ENCODE assay signal across 9 cellular contexts in genomic region chr9:125235805-125236534, GRCh38. TPM values are rescaled to one million over a fixed set of nuclear protein-coding genes. Genes with fewer than 3 reads are reported as not detected.
A peak's percentile ranks its signal among the peaks of the same experiment; 100 is the strongest.
DNase-seq lines count a peak whose midpoint lies in the region; ATAC-seq and TF ChIP-seq lines count a peak whose summit lies in the region.
"Had no signal": no experiment of that assay in that cellular context is flagged by ENCODE, and none has a peak within 500 bp of the region (broad histone marks: within the 10 kb centered on the region; RNA-seq: fewer than 3 reads in every experiment).

No MANE protein-coding gene starts in this region.

- TF ChIP-seq CTCF in AG04449 (IDR thresholded peaks at IDR 0.05; ENCODE audit: insufficient read depth, low read length, missing control alignments) (no peak), HCT116 (IDR thresholded peaks at IDR 0.05 in 2 of 3, conservative IDR thresholded peaks at IDR 0.05 in 1 of 3; ENCODE audit: borderline replicate concordance in 1 of 3, insufficient read depth in 1 of 3, low read depth in 2 of 3, low read length in 2 of 3) (no peak), body of pancreas (IDR thresholded peaks at IDR 0.05) (no peak)

- no peak for DNase-seq in AG04449 (ENCODE audit: low read depth, low spot score)
- no peak for DNase-seq in HCT116 (ENCODE audit: low read depth, low spot score)
- no peak for DNase-seq in adipocyte (ENCODE audit: low read depth)
- DNase-seq in nucleus accumbens (lab: John Stamatoyannopoulos, UW) = no peak
- DNase-seq in body of pancreas = no peak
- DNase-seq: NCI-H187 treated with DMSO at 0.1 percent for 48 hours had no signal

- BruUV-seq in HCT116 (replicated peaks; lab: Mats Ljungman, UMichigan) = no TSS peak

- H3K9me3 ChIP-seq in HCT116 (ENCODE audit: control insufficient read depth in 1 of 2, insufficient read depth in 1 of 2, low read depth in 1 of 2, low read length in 2 of 2) (no peaks in the 10 kb centered on the region), adipocyte (ENCODE audit: control insufficient read depth, low read length) (no peaks in the 10 kb centered on the region), mesodermal cell (ENCODE audit: control insufficient read depth, low read length) (no peaks in the 10 kb centered on the region), body of pancreas (no peaks in the 10 kb centered on the region)

- H3K27me3 ChIP-seq in HCT116 (ENCODE audit: insufficient read depth, low read length) (no peaks in the 10 kb centered on the region), adipocyte (replicated peaks; ENCODE audit: control insufficient read depth, insufficient read depth, low read length) (no peaks in the 10 kb centered on the region), body of pancreas (no peaks in the 10 kb centered on the region)

- H3K4me1 ChIP-seq in HCT116 (ENCODE audit: control insufficient read depth in 1 of 2, insufficient read depth in 2 of 2, low read length in 2 of 2) = peaks cover 4 to 6% of the 10 kb centered on the region in 2 experiments; a peak in 2 of 4 replicates
- H3K4me1 ChIP-seq in adipocyte (ENCODE audit: control insufficient read depth, insufficient read depth, low read length) = peaks cover 52% of the 10 kb centered on the region
- H3K4me1 ChIP-seq in mesodermal cell (ENCODE audit: control insufficient read depth, insufficient read depth, low read length, poor library complexity, severe bottlenecking) = peaks cover 29% of the 10 kb centered on the region
- peaks cover 47% of the 10 kb centered on the region for H3K4me1 ChIP-seq in body of pancreas

- no peak for TF ChIP-seq POLR2A in HCT116 (IDR thresholded peaks at IDR 0.05; ENCODE audit: borderline replicate concordance, extremely low read depth, insufficient read depth, insufficient read length)
- TF ChIP-seq POLR2A in body of pancreas (IDR thresholded peaks at IDR 0.05) = no peak

- peak overlapping the region; percentile 36 for H3K4me3 ChIP-seq in AG04449 (ENCODE audit: low read depth, low read length)
- H3K4me3 ChIP-seq in HCT116 (replicated peaks in 1 of 2; ENCODE audit: low read depth in 1 of 2, low read length in 2 of 2) = no peak overlapping the region
- H3K4me3 ChIP-seq in adipocyte (ENCODE audit: low read length) = peak overlapping the region; percentile 43
- H3K4me3 ChIP-seq in mesodermal cell (ENCODE audit: extremely low read depth, insufficient read depth, low read length, poor library complexity, severe bottlenecking) = peak overlapping the region; percentile 16
- no peak overlapping the region for H3K4me3 ChIP-seq in body of pancreas

- H3K79me2 ChIP-seq in HCT116 (ENCODE audit: insufficient read depth, low read length) = peaks cover 65% of the 10 kb centered on the region

- H2AFZ ChIP-seq in HCT116 (ENCODE audit: low read depth, low read length, poor library complexity, severe bottlenecking) = no peak overlapping the region

- POLR2A ChIA-PET in AG04449 (lab: Yijun Ruan, JAX) = interaction anchor here (1.1 kb wide), 1 partner anchor 26 kb away, joined by 3 read pairs; the partner anchor contains the start of gene GAPVD1
- POLR2A ChIA-PET in HCT116 (lab: Charles Lee) = interaction anchor here (0.6 to 2.1 kb wide), 3 partner anchors 7 to 59 kb away, joined by 4 to 6 read pairs (median 5); no protein-coding TSS in a partner anchor

- no peak overlapping the region for H3K4me2 ChIP-seq in HCT116 (ENCODE audit: low read length)

- H3K27ac ChIP-seq in HCT116 (ENCODE audit: low read depth, low read length) (no peak overlapping the region), mesodermal cell (ENCODE audit: low read depth, low read length, severe bottlenecking) (peak overlapping the region; percentile 66), body of pancreas (peak overlapping the region in 1 of 4 donors; percentile 17)

- no peak for ATAC-seq in HCT116
- no peak for ATAC-seq in GM21360 (IDR thresholded peaks at IDR 0.05; ENCODE audit: unreplicated experiment)
- ATAC-seq in HG02884 (IDR thresholded peaks at IDR 0.05; ENCODE audit: unreplicated experiment) = no peak
- ATAC-seq in body of pancreas = no peak

- TF ChIP-seq RAD21 in HCT116 (IDR thresholded peaks at IDR 0.05; ENCODE audit: low read depth) = no peak

- peaks cover 48 to 58% of the 10 kb centered on the region in 2 experiments for H3K36me3 ChIP-seq in HCT116 (ENCODE audit: control insufficient read depth in 1 of 2, insufficient read depth in 2 of 2, low read length in 2 of 2)
- H3K36me3 ChIP-seq in adipocyte (ENCODE audit: control insufficient read depth, insufficient read depth, low read length, severe bottlenecking) = peaks cover 59% of the 10 kb centered on the region
- H3K36me3 ChIP-seq in mesodermal cell (ENCODE audit: control insufficient read depth, insufficient read depth, low read length) = peaks cover 80% of the 10 kb centered on the region
- peaks cover 0 to 8% of the 10 kb centered on the region in 2 donors for H3K36me3 ChIP-seq in body of pancreas (replicated peaks in 1 of 2; ENCODE audit: insufficient read depth in 1 of 2, low read depth in 2 of 2)

- WGBS in mesodermal cell (ENCODE audit: insufficient coverage in 2 of 2), 2 experiments = 90 to 92% methylated on average over 3 of the region's 5 CpGs
- WGBS in body of pancreas, 2 donors = 17 to 19% methylated on average over 5 of the region's 5 CpGs

- H3K9ac ChIP-seq in HCT116 (ENCODE audit: low read length) (no peak overlapping the region), adipocyte (ENCODE audit: low read length) (peak overlapping the region; percentile 60)

- peaks cover 44% of the 10 kb centered on the region for H4K20me1 ChIP-seq in HCT116 (ENCODE audit: insufficient read depth)

- no peaks in the 10 kb centered on the region for H3K9me2 ChIP-seq in HCT116 (ENCODE audit: insufficient read depth)

- CTCF ChIA-PET in AG04449 (lab: Yijun Ruan, JAX) (interaction anchor here (1.5 kb wide), 1 partner anchor 139 kb away, joined by 3 read pairs; no protein-coding TSS in a partner anchor), HCT116 (lab: Charles Lee) (no interaction called here)

- intact Hi-C loops in HCT116 (cut with micrococcal nuclease) = no loop called here
- intact Hi-C loops in body of pancreas (cut with DNase I) = no loop called here

- RAD21 ChIA-PET in HCT116 (lab: Charles Lee; ENCODE audit: low non-redundant PET in 1 of 2, low total read pairs in 2 of 2, uncharacterized antibody in 2 of 2, unreplicated experiment in 2 of 2) = no interaction called here

TF ChIP-seq in HCT116, 20 proteins besides CTCF, POLR2A, EP300 and RAD21:
- TF ChIP-seq CEBPB (IDR thresholded peaks at IDR 0.05; ENCODE audit: low read depth) = no peak
- TF ChIP-seq POLR2AphosphoS5 (IDR thresholded peaks at IDR 0.05; ENCODE audit: low read depth, low read length) = peak; percentile 34
TF ChIP-seq in HCT116: peak in this region for 1.

RNA-seq across cellular contexts. Expression of gene HSPA5, which starts 5.2 kb away (rescaled TPM):
- total RNA-seq in HCT116 (2021; ENCODE audit: unreplicated experiment) (438 TPM), body of pancreas (100 to 1,000 TPM in 1 of 2 donors, 10 to 100 TPM in 1; 78.6 to 170 TPM)
- polyA plus RNA-seq in HCT116 (2012) = 438 and 793 TPM in 2 replicates
- polyA plus RNA-seq in mesodermal cell (2013, experiment 1 of 2) = 621 TPM
- 591 TPM for polyA plus RNA-seq in mesodermal cell (2013, experiment 2 of 2)

RNA-seq across cellular contexts. Expression of gene GAPVD1, which starts 25.7 kb away (rescaled TPM):
- 53.1 TPM for total RNA-seq in HCT116 (2021; ENCODE audit: unreplicated experiment)
- 13.2 and 15.9 TPM in 2 replicates for polyA plus RNA-seq in HCT116 (2012)
- 24.2 TPM for polyA plus RNA-seq in mesodermal cell (2013, experiment 1 of 2)
- 25.0 TPM for polyA plus RNA-seq in mesodermal cell (2013, experiment 2 of 2)
- 10 to 100 TPM; 25.7 to 48.8 TPM for total RNA-seq in body of pancreas

RNA-seq across cellular contexts. Expression of gene RABEPK, which starts 35.6 kb away (rescaled TPM):
- total RNA-seq in HCT116 (2021; ENCODE audit: unreplicated experiment) (48.3 TPM), body of pancreas (1 to 10 TPM; 4.3 to 6.7 TPM)
- polyA plus RNA-seq in HCT116 (2012) = 52.0 and 59.8 TPM in 2 replicates
- 20.5 TPM for polyA plus RNA-seq in mesodermal cell (2013, experiment 1 of 2)
- 18.5 TPM for polyA plus RNA-seq in mesodermal cell (2013, experiment 2 of 2)

RNA-seq across cellular contexts. Expression of gene PPP6C, which starts 46.4 kb away (rescaled TPM):
- total RNA-seq in HCT116 (2021; ENCODE audit: unreplicated experiment) = 35.4 TPM
- polyA plus RNA-seq in HCT116 (2012) = 11.0 and 14.3 TPM in 2 replicates
- 26.3 TPM for polyA plus RNA-seq in mesodermal cell (2013, experiment 1 of 2)
- 27.1 TPM for polyA plus RNA-seq in mesodermal cell (2013, experiment 2 of 2)
- 10 to 100 TPM; 13.8 to 19.5 TPM for total RNA-seq in body of pancreas

Comparison
In these comparisons a context has a peak if more than half of its experiments do, and no peak if none do; other contexts are left out.
1. H3K4me3 ChIP-seq: peak in AG04449 (single experiment), adipocyte (single experiment) and mesodermal cell (single experiment); none in HCT116 (0 of 2) and body of pancreas (0 of 2).